In the genomic region with DNA sequence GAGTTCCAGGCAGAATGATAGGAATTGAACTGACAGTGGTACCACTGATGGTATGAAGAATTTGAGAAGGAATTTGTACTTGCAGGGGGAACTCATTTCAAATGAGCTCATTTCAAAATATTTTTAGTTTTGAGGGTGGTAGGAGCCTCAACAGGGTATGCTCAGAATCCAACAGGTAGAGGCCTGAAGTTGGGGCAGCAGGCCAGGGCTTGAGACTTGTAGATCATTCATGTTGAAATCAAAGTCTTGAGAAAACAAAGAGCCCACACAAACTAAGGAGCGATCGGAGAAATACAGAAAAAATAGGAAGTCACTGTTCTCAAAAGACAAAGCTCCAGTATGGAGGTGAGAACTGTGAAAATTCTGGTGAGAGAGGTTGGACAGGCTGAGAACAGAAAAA, we compare ENCODE assay signal across 1 cellular context.
TF ChIP-seq lines count a peak whose summit lies in the region.

No MANE protein-coding gene starts in this region.

TF ChIP-seq in GM23338, 12 proteins besides CTCF, POLR2A, EP300 and RAD21:
- TF ChIP-seq, protein P1, sequence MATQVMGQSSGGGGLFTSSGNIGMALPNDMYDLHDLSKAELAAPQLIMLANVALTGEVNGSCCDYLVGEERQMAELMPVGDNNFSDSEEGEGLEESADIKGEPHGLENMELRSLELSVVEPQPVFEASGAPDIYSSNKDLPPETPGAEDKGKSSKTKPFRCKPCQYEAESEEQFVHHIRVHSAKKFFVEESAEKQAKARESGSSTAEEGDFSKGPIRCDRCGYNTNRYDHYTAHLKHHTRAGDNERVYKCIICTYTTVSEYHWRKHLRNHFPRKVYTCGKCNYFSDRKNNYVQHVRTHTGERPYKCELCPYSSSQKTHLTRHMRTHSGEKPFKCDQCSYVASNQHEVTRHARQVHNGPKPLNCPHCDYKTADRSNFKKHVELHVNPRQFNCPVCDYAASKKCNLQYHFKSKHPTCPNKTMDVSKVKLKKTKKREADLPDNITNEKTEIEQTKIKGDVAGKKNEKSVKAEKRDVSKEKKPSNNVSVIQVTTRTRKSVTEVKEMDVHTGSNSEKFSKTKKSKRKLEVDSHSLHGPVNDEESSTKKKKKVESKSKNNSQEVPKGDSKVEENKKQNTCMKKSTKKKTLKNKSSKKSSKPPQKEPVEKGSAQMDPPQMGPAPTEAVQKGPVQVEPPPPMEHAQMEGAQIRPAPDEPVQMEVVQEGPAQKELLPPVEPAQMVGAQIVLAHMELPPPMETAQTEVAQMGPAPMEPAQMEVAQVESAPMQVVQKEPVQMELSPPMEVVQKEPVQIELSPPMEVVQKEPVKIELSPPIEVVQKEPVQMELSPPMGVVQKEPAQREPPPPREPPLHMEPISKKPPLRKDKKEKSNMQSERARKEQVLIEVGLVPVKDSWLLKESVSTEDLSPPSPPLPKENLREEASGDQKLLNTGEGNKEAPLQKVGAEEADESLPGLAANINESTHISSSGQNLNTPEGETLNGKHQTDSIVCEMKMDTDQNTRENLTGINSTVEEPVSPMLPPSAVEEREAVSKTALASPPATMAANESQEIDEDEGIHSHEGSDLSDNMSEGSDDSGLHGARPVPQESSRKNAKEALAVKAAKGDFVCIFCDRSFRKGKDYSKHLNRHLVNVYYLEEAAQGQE (IDR thresholded peaks at IDR 0.05; ENCODE audit: unreplicated experiment) = no peak
- TF ChIP-seq POLR2AphosphoS5 (IDR thresholded peaks at IDR 0.05; ENCODE audit: low read depth) = no peak
- no peak for TF ChIP-seq NANOG (IDR thresholded peaks at IDR 0.05; ENCODE audit: borderline replicate concordance)
